ENCODE assay signal across 1 cellular context in genomic region chr11:72643547-72643946, GRCh38.
TF ChIP-seq lines count a peak whose summit lies in the region.

No MANE protein-coding gene starts in this region.

TF ChIP-seq in HEK293, 187 proteins besides CTCF, POLR2A, EP300 and RAD21 (continued from another document):
- TF ChIP-seq PRDM2 (tag by site-specific recombination; IDR thresholded peaks at IDR 0.05; ENCODE audit: borderline replicate concordance) (no peak), ZNF629 (tag by site-specific recombination; IDR thresholded peaks at IDR 0.05) (no peak), ZNF571 (tag by site-specific recombination; IDR thresholded peaks at IDR 0.05) (no peak), ZNF16 (tag by site-specific recombination; IDR thresholded peaks at IDR 0.05; ENCODE audit: low read depth) (peak; percentile 79), ZNF266 (tag by site-specific recombination; IDR thresholded peaks at IDR 0.05; ENCODE audit: low read depth) (no peak), HIC1 (tag by site-specific recombination; IDR thresholded peaks at IDR 0.05) (peak; percentile 54; the same call in 1 of the 2 replicates), PRDM10 (tag by site-specific recombination; IDR thresholded peaks at IDR 0.05) (peak; percentile 62)
TF ChIP-seq in HEK293: peak in this region for 3.
